Comparison of ENCODE assay signal across 20 cellular contexts in genomic region chr7:2657208-2657607, GRCh38. TPM values are rescaled to one million over a fixed set of nuclear protein-coding genes. Genes with fewer than 3 reads are reported as not detected.
DNase-seq lines count a peak whose midpoint lies in the region; FAIRE-seq and TF ChIP-seq lines count a peak whose summit lies in the region.
"Had no signal": no experiment of that assay in that cellular context is flagged by ENCODE, and none has a peak within 500 bp of the region (broad histone marks: within the 10 kb centered on the region; RNA-seq: fewer than 3 reads in every experiment).

No MANE protein-coding gene starts in this region.

- POLR2A ChIA-PET in HEK293 (lab: Yijun Ruan, JAX): no interaction called here

- H3K4me1 Mint-ChIP-seq in astrocyte (ENCODE audit: low read depth, unreplicated experiment) (peaks cover 3% of the 10 kb centered on the region), immature natural killer cell (peaks cover 4 to 8% of the 10 kb centered on the region in 2 donors), type B pancreatic cell (ENCODE audit: unreplicated experiment) (no peaks in the 10 kb centered on the region)
- H3K4me1 Mint-ChIP-seq: H9 had no signal

- DNase-seq in astrocyte (ENCODE audit: low read depth) (no peak), immature natural killer cell (no peak), type B pancreatic cell (ENCODE audit: extremely low spot score, unreplicated experiment) (no peak), foreskin melanocyte (no peak), AML-193 (lab: John Stamatoyannopoulos, UW) (no peak), SIG-M5 treated with dmso at 0.1 percent for 504 hours (lab: John Stamatoyannopoulos, UW; ENCODE audit: unreplicated experiment) (no peak)
- DNase-seq: Caco-2; CD4-positive, alpha-beta memory T cell; DMS 273 treated with DMSO at 0.1 percent for 48 hours; DMS79 treated with DMSO at 0.1 percent for 48 hours; GM23248; H9; KG1; NCI-H1092 treated with DMSO at 0.1 percent for 48 hours; NCI-H1436 treated with DMSO at 0.1 percent for 48 hours; NCI-H2081 treated with DMSO at 0.1 percent for 48 hours; NCI-H446; NCI-H526 had no signal

- H3K4me3 Mint-ChIP-seq in astrocyte (ENCODE audit: unreplicated experiment) (no peak overlapping the region), immature natural killer cell (no peak overlapping the region), type B pancreatic cell (no peak overlapping the region)
- H3K4me3 Mint-ChIP-seq: CD4-positive, alpha-beta memory T cell; H9 had no signal

- H3K36me3 Mint-ChIP-seq in astrocyte (ENCODE audit: low read depth, unreplicated experiment) (peaks cover 6% of the 10 kb centered on the region), immature natural killer cell (peaks cover 3 to 6% (median 4%) of the 10 kb centered on the region in 3 donors), type B pancreatic cell (peaks cover 6% of the 10 kb centered on the region)

- H3K27me3 Mint-ChIP-seq in astrocyte (ENCODE audit: low read depth, unreplicated experiment) (no peaks in the 10 kb centered on the region), immature natural killer cell (ENCODE audit: low read depth in 3 of 3) (peaks cover 0 to 2% (median 0%) of the 10 kb centered on the region in 3 donors), type B pancreatic cell (no peaks in the 10 kb centered on the region)
- H3K27me3 Mint-ChIP-seq: CD4-positive, alpha-beta memory T cell had no signal

- no peaks in the 10 kb centered on the region for H3K9me3 Mint-ChIP-seq in astrocyte (ENCODE audit: unreplicated experiment)
- no peaks in the 10 kb centered on the region for H3K9me3 Mint-ChIP-seq in immature natural killer cell
- H3K9me3 Mint-ChIP-seq in type B pancreatic cell: no peaks in the 10 kb centered on the region
- H3K9me3 Mint-ChIP-seq: CD4-positive, alpha-beta memory T cell; H9 had no signal

- TF ChIP-seq CTCF in HEK293 (tag by site-specific recombination; IDR thresholded peaks at IDR 0.05): no peak
- TF ChIP-seq CTCF in astrocyte (IDR thresholded peaks at IDR 0.05; ENCODE audit: insufficient read depth, low read depth, low read length): no peak
- TF ChIP-seq CTCF in type B pancreatic cell (conservative IDR thresholded peaks at IDR 0.05): no peak

- H3K36me3 ChIP-seq in HEK293 (ENCODE audit: control insufficient read depth in 2 of 2, insufficient read depth in 1 of 2, low read length in 2 of 2) (peaks cover 0 to 45% of the 10 kb centered on the region in 2 experiments; a peak in 1 of 3 replicates), astrocyte (ENCODE audit: insufficient read depth, low read length) (no peaks in the 10 kb centered on the region)

- H3K27ac Mint-ChIP-seq in astrocyte (ENCODE audit: unreplicated experiment) (peak overlapping the region; percentile 10), immature natural killer cell (peak overlapping the region in 4 of 6 donors; percentile 21 to 63 (median 58)), type B pancreatic cell (peak overlapping the region; percentile 65)
- H3K27ac Mint-ChIP-seq: CD4-positive, alpha-beta memory T cell; H9 had no signal

- H4K20me1 ChIP-seq in astrocyte (ENCODE audit: insufficient read depth, low read length): peaks cover 70% of the 10 kb centered on the region

- H3K27ac ChIP-seq in HEK293 (ENCODE audit: extremely low read depth, low read depth, low read length) (no peak overlapping the region), astrocyte (ENCODE audit: low read depth, low read length) (no peak overlapping the region)
- H3K27ac ChIP-seq: BLaER1 treated with 17β-estradiol and CSF1 and Interleukin-3, amounts not matched to agents 10 nM and 100 nM; GM23248 had no signal

- H3K9me3 ChIP-seq in HEK293 (ENCODE audit: control insufficient read depth, insufficient read depth, low read depth, low read length): no peaks in the 10 kb centered on the region
- H3K9me3 ChIP-seq in astrocyte (ENCODE audit: insufficient read depth, low read depth, low read length): no peaks in the 10 kb centered on the region
- H3K9me3 ChIP-seq: BLaER1 treated with 17β-estradiol and CSF1 and Interleukin-3, amounts not matched to agents 10 nM and 100 nM; Caco-2 had no signal

- H3K27me3 ChIP-seq in astrocyte (ENCODE audit: insufficient read depth, low read length): no peaks in the 10 kb centered on the region
- H3K27me3 ChIP-seq: BLaER1 treated with 17β-estradiol and CSF1 and Interleukin-3, amounts not matched to agents 10 nM and 100 nM had no signal

- H3K9ac ChIP-seq in astrocyte (ENCODE audit: low read length): no peak overlapping the region
- H3K9ac ChIP-seq: BLaER1 treated with 17β-estradiol and CSF1 and Interleukin-3, amounts not matched to agents 10 nM and 100 nM; GM23248 had no signal

- no peak overlapping the region for H2AFZ ChIP-seq in astrocyte (ENCODE audit: low read depth, low read length)
- H2AFZ ChIP-seq: GM23248 had no signal

- CTCF ChIA-PET in HEK293 (lab: Yijun Ruan, JAX): interaction anchor here (0.7 kb wide), 1 partner anchor 1155 kb away, joined by 5 read pairs; no protein-coding TSS in a partner anchor

- no peak for FAIRE-seq in astrocyte (lab: Jason Lieb, UNC)

- H3K4me2 ChIP-seq in astrocyte (ENCODE audit: low read length): no peak overlapping the region
- H3K4me2 ChIP-seq: BLaER1 treated with 17β-estradiol and CSF1 and Interleukin-3, amounts not matched to agents 10 nM and 100 nM had no signal

- H3K4me3 ChIP-seq in HEK293 (ENCODE audit: low read depth, low read length) (no peak overlapping the region), astrocyte (ENCODE audit: insufficient read depth, low read depth, low read length) (no peak overlapping the region)
- H3K4me3 ChIP-seq: BLaER1 treated with 17β-estradiol and CSF1 and Interleukin-3, amounts not matched to agents 10 nM and 100 nM; GM23248 had no signal

- H3K4me1 ChIP-seq in HEK293 (ENCODE audit: control insufficient read depth, insufficient read depth, low read length) (no peaks in the 10 kb centered on the region), astrocyte (ENCODE audit: insufficient read depth, low read length) (peaks cover 3% of the 10 kb centered on the region)
- H3K4me1 ChIP-seq: Caco-2 had no signal

- peaks cover 21% of the 10 kb centered on the region for H3K79me2 ChIP-seq in astrocyte (ENCODE audit: insufficient read depth, low read length)

TF ChIP-seq in HEK293, 187 proteins besides CTCF, POLR2A, EP300 and RAD21 (continues in another document):
- TF ChIP-seq ZFHX2 (tag by site-specific recombination; conservative IDR thresholded peaks at IDR 0.05) (no peak), ZNF335 (tag by site-specific recombination; conservative IDR thresholded peaks at IDR 0.05) (no peak), ZNF239 (tag by site-specific recombination; IDR thresholded peaks at IDR 0.05) (0 out of 2 replicates have a peak, but pooled peaks have one; percentile 22), ZNF184 (tag by site-specific recombination; IDR thresholded peaks at IDR 0.05) (no peak), ATF2 (tag by site-specific recombination; IDR thresholded peaks at IDR 0.05; ENCODE audit: low read depth) (peak; percentile 92), ZBTB48 (tag by site-specific recombination; IDR thresholded peaks at IDR 0.05) (no peak), ZNF600 (tag by site-specific recombination; IDR thresholded peaks at IDR 0.05) (0 out of 2 replicates have a peak, but pooled peaks have one; percentile 18), ZNF513 (tag by site-specific recombination; IDR thresholded peaks at IDR 0.05) (peak; percentile 91), ZNF202 (tag by site-specific recombination; IDR thresholded peaks at IDR 0.05; ENCODE audit: borderline replicate concordance) (no peak), ZNF302 (tag by site-specific recombination; IDR thresholded peaks at IDR 0.05; ENCODE audit: low read depth) (no peak), ZNF624 (tag by site-specific recombination; IDR thresholded peaks at IDR 0.05) (no peak), ZSCAN18 (tag by site-specific recombination; IDR thresholded peaks at IDR 0.05) (no peak), ZNF830 (tag by site-specific recombination; IDR thresholded peaks at IDR 0.05; ENCODE audit: low read depth) (no peak)

RNA-seq across cellular contexts. Expression of gene TTYH3, which starts 25.4 kb away (rescaled TPM):
- total RNA-seq in astrocyte (264 and 273 TPM in 2 replicates), type B pancreatic cell (ENCODE audit: low replicate concordance) (124 and 166 TPM in 2 replicates)
- 1 to 10 TPM; 1.3 to 3.2 (median 1.6) TPM for polyA plus RNA-seq in immature natural killer cell

RNA-seq across cellular contexts. Expression of gene AMZ1, which starts 30.8 kb away (rescaled TPM):
- total RNA-seq in astrocyte (3.4 and 5.7 TPM in 2 replicates), type B pancreatic cell (ENCODE audit: low replicate concordance) (1.2 and 5.6 TPM in 2 replicates)
- under 1 TPM in 1 of 3 donors, not detected in 2; 0.11 TPM for polyA plus RNA-seq in immature natural killer cell

Comparison
In these comparisons a context has a peak if more than half of its experiments do, and no peak if none do; other contexts are left out.
1. H3K27ac Mint-ChIP-seq: peak in every context shown above with its lines; median percentile 65 in type B pancreatic cell; 58 in immature natural killer cell; 10 in astrocyte.